ENCODE assay signal across 9 cellular contexts in genomic region chr4:183100298-183100599, GRCh38. TPM values are rescaled to one million over a fixed set of nuclear protein-coding genes. Genes with fewer than 3 reads are reported as not detected.
DNase-seq lines count a peak whose midpoint lies in the region; ATAC-seq and TF ChIP-seq lines count a peak whose summit lies in the region.
"Had no signal": no experiment of that assay in that cellular context is flagged by ENCODE, and none has a peak within 500 bp of the region (broad histone marks: within the 10 kb centered on the region; RNA-seq: fewer than 3 reads in every experiment).

No MANE protein-coding gene starts in this region.

- DNase-seq in heart right ventricle (no peak), Right ventricle myocardium inferior (ENCODE audit: missing footprints) (no peak), aorta (no peak), NCI-H446 (lab: John Stamatoyannopoulos, UW) (no peak), NCI-H146 treated with DMSO at 0.1 percent for 48 hours (lab: John Stamatoyannopoulos, UW; ENCODE audit: unreplicated experiment) (no peak)
- DNase-seq in effector CD4-positive, alpha-beta T cell: no peak
- DNase-seq: MV-4-11 had no signal

- H3K4me1 ChIP-seq in heart right ventricle (peaks cover 0 to 41% (median 29%) of the 10 kb centered on the region in 9 donors), duodenal mucosa (ENCODE audit: control insufficient read depth in 1 of 2, insufficient read depth in 2 of 2, low read length in 2 of 2) (peaks cover 10 to 12% of the 10 kb centered on the region in 2 donors), muscle layer of duodenum (ENCODE audit: control insufficient read depth in 1 of 2, insufficient read depth in 2 of 2, low read length in 2 of 2) (peaks cover 0 to 25% of the 10 kb centered on the region in 2 donors), aorta (ENCODE audit: control insufficient read depth in 1 of 2, insufficient read depth in 2 of 2, low read length in 2 of 2) (peaks cover 0 to 1% of the 10 kb centered on the region in 2 donors)

- H3K9me3 ChIP-seq in heart right ventricle (no peaks in the 10 kb centered on the region), duodenal mucosa (ENCODE audit: control insufficient read depth in 1 of 2, low read length in 2 of 2) (no peaks in the 10 kb centered on the region), muscle layer of duodenum (ENCODE audit: control insufficient read depth in 1 of 2, low read length in 2 of 2) (no peaks in the 10 kb centered on the region), aorta (ENCODE audit: control insufficient read depth, low read length) (no peaks in the 10 kb centered on the region)

- H3K36me3 ChIP-seq in heart right ventricle (no peaks in the 10 kb centered on the region), duodenal mucosa (ENCODE audit: control insufficient read depth in 1 of 2, insufficient read depth in 2 of 2, low read length in 2 of 2) (no peaks in the 10 kb centered on the region), muscle layer of duodenum (ENCODE audit: control insufficient read depth in 1 of 2, insufficient read depth in 2 of 2, low read length in 2 of 2) (no peaks in the 10 kb centered on the region), aorta (ENCODE audit: control insufficient read depth in 1 of 2, insufficient read depth in 2 of 2, low read length in 1 of 2) (no peaks in the 10 kb centered on the region)

- intact Hi-C loops in heart right ventricle (cut with DNase I): loop anchor here in 1 of 10 donors (10.0 kb wide), 1 partner anchor 65 kb away; no protein-coding TSS in a partner anchor
- intact Hi-C loops in Right ventricle myocardium inferior (cut with DNase I): no loop called here
- intact Hi-C loops in aorta (cut with DNase I): no loop called here

- H3K4me3 ChIP-seq in heart right ventricle: peak overlapping the region; percentile 56 to 93 (median 80)
- H3K4me3 ChIP-seq in duodenal mucosa (ENCODE audit: low read depth in 1 of 2, low read length in 2 of 2): peak overlapping the region; percentile 47 to 64
- H3K4me3 ChIP-seq in muscle layer of duodenum (ENCODE audit: low read depth in 1 of 2, low read length in 2 of 2): peak overlapping the region; percentile 57 to 88
- H3K4me3 ChIP-seq in aorta (ENCODE audit: low read length in 2 of 2): peak overlapping the region; percentile 69 to 96

- no peak for ATAC-seq in heart right ventricle
- no peak for ATAC-seq in Right ventricle myocardium inferior
- no peak for ATAC-seq in aorta (ENCODE audit: low FRiP score)

- H3K27me3 ChIP-seq in heart right ventricle (peaks cover 0 to 55% (median 0%) of the 10 kb centered on the region in 7 donors), duodenal mucosa (ENCODE audit: control insufficient read depth in 1 of 2, insufficient read depth in 2 of 2, low read length in 2 of 2) (peaks cover 16 to 45% of the 10 kb centered on the region in 2 donors), muscle layer of duodenum (ENCODE audit: low read depth, low read length) (peaks cover 5% of the 10 kb centered on the region), aorta (ENCODE audit: control insufficient read depth in 1 of 2, insufficient read depth in 2 of 2, low read length in 1 of 2) (no peaks in the 10 kb centered on the region)

- TF ChIP-seq CTCF in heart right ventricle (IDR thresholded peaks at IDR 0.05): no peak

- H3K9ac ChIP-seq in duodenal mucosa (ENCODE audit: low read depth in 1 of 2, low read length in 2 of 2): no peak overlapping the region

- H3K27ac ChIP-seq in heart right ventricle (peak overlapping the region in 6 of 10 donors; percentile 97 to 100 (median 98)), duodenal mucosa (ENCODE audit: low read depth, low read length) (no peak overlapping the region), muscle layer of duodenum (ENCODE audit: low read length) (no peak overlapping the region), aorta (ENCODE audit: low read depth in 1 of 2, low read length in 2 of 2) (no peak overlapping the region)

- 26 to 35% methylated on average over 3 of the region's 3 CpGs for WGBS in heart right ventricle, 2 donors
- 30 to 35% methylated on average over 3 of the region's 3 CpGs for WGBS in aorta, 2 donors

RNA-seq across cellular contexts. Expression of gene WWC2, which starts 1.2 kb away (rescaled TPM):
- total RNA-seq in heart right ventricle: 10 to 100 TPM; 25.7 to 37.4 (median 32.6) TPM
- polyA plus RNA-seq in heart right ventricle: 1 to 10 TPM; 6.0 to 7.2 TPM
- total RNA-seq in Right ventricle myocardium inferior: 30.2 TPM
- 10 to 100 TPM; 42.8 to 50.3 TPM for total RNA-seq in aorta
- polyA plus RNA-seq in aorta: 1 to 10 TPM; 7.1 TPM

Comparison
In these comparisons a context has a peak if more than half of its experiments do, and no peak if none do; other contexts are left out.
1. H3K27ac ChIP-seq: peak in heart right ventricle (6 of 10); none in duodenal mucosa (single experiment), muscle layer of duodenum (single experiment) and aorta (0 of 2).
2. Peak in every context shown above with its lines, with median percentiles within 50 percentile points of each other: H3K4me3 ChIP-seq.